Comparison of ENCODE assay signal across 1 cellular context in genomic region chr19:8017808-8018207, GRCh38.
A peak's percentile ranks its signal among the peaks of the same experiment; 100 is the strongest.
TF ChIP-seq lines count a peak whose summit lies in the region.

No MANE protein-coding gene starts in this region.

TF ChIP-seq in HepG2, 621 proteins besides CTCF, POLR2A, EP300 and RAD21:
- TF ChIP-seq SP5 (CRISPR knock-in tag; IDR thresholded peaks at IDR 0.05; ENCODE audit: borderline replicate concordance, low read depth), result 0 out of 2 replicates have a peak, but pooled peaks have one; percentile 18
- TF ChIP-seq ZNF773 (CRISPR knock-in tag; IDR thresholded peaks at IDR 0.05; ENCODE audit: borderline replicate concordance), result no peak
- TF ChIP-seq ZNF598 (CRISPR knock-in tag; IDR thresholded peaks at IDR 0.05; ENCODE audit: borderline replicate concordance), result no peak
- TF ChIP-seq ZBTB33 (CRISPR knock-in tag; IDR thresholded peaks at IDR 0.05), result peak; percentile 80
- TF ChIP-seq ELF3 (CRISPR knock-in tag; IDR thresholded peaks at IDR 0.05), result peak; percentile 44; the same call in 1 of the 2 replicates
- no peak for TF ChIP-seq E2F1 (CRISPR knock-in tag; IDR thresholded peaks at IDR 0.05)
- no peak for TF ChIP-seq MTERF4 (CRISPR knock-in tag; IDR thresholded peaks at IDR 0.05)
- TF ChIP-seq AKAP8 (CRISPR knock-in tag; IDR thresholded peaks at IDR 0.05), result no peak
- peak; percentile 80 for TF ChIP-seq SMC3 (IDR thresholded peaks at IDR 0.05; ENCODE audit: low read length)
- no peak for TF ChIP-seq BRF2 (CRISPR knock-in tag; IDR thresholded peaks at IDR 0.05)
- no peak for TF ChIP-seq ZNF333 (CRISPR knock-in tag; IDR thresholded peaks at IDR 0.05; ENCODE audit: borderline replicate concordance)
- peak; percentile 57; the same call in 1 of the 2 replicates for TF ChIP-seq ELF1 (CRISPR knock-in tag; IDR thresholded peaks at IDR 0.05)
- TF ChIP-seq ZNF337 (CRISPR knock-in tag; IDR thresholded peaks at IDR 0.05; ENCODE audit: borderline replicate concordance, low read depth), result no peak
- peak; percentile 28; the same call in 1 of the 2 replicates for TF ChIP-seq ZNF687 (CRISPR knock-in tag; IDR thresholded peaks at IDR 0.05)
- peak; percentile 37 for TF ChIP-seq XRCC5 (optimal IDR thresholded peaks at IDR 0.05; ENCODE audit: low read length)
- TF ChIP-seq KDM2A (CRISPR knock-in tag; IDR thresholded peaks at IDR 0.05; ENCODE audit: borderline replicate concordance, low read depth), result peak; percentile 73
- TF ChIP-seq STAG1 (CRISPR knock-in tag; IDR thresholded peaks at IDR 0.05), result peak; percentile 85
- TF ChIP-seq ZNF790 (CRISPR knock-in tag; IDR thresholded peaks at IDR 0.05; ENCODE audit: borderline replicate concordance), result no peak
- no peak for TF ChIP-seq ZNF274 (CRISPR knock-in tag; IDR thresholded peaks at IDR 0.05)
- 0 out of 2 replicates have a peak, but pooled peaks have one; percentile 30 for TF ChIP-seq ETV5 (CRISPR knock-in tag; IDR thresholded peaks at IDR 0.05; ENCODE audit: borderline replicate concordance)
- 0 out of 2 replicates have a peak, but pooled peaks have one; percentile 15 for TF ChIP-seq THAP11 (CRISPR knock-in tag; IDR thresholded peaks at IDR 0.05)
- TF ChIP-seq CEBPZ (IDR thresholded peaks at IDR 0.05; ENCODE audit: low read length), result no peak
- 0 out of 2 replicates have a peak, but pooled peaks have one; percentile 30 for TF ChIP-seq FOXA3 (CRISPR knock-in tag; IDR thresholded peaks at IDR 0.05)
- TF ChIP-seq BRD4 (CRISPR knock-in tag; IDR thresholded peaks at IDR 0.05), result no peak
- no peak for TF ChIP-seq ZBTB40 (IDR thresholded peaks at IDR 0.05)
- peak; percentile 66; the same call in 1 of the 2 replicates for TF ChIP-seq ZBTB40 (CRISPR knock-in tag; IDR thresholded peaks at IDR 0.05)
- TF ChIP-seq ZNF335 (CRISPR knock-in tag; IDR thresholded peaks at IDR 0.05), result no peak
- no peak for TF ChIP-seq MAZ (IDR thresholded peaks at IDR 0.05; ENCODE audit: borderline replicate concordance, low read depth, low read length)
- 0 out of 2 replicates have a peak, but pooled peaks have one; percentile 22 for TF ChIP-seq MAZ (CRISPR knock-in tag; IDR thresholded peaks at IDR 0.05; ENCODE audit: low read depth)
TF ChIP-seq in HepG2: peak in this region for 14.
